Comparison of ENCODE assay signal across 8 cellular contexts in genomic region chr17:28043296-28043695, GRCh38. TPM values are rescaled to one million over a fixed set of nuclear protein-coding genes. Genes with fewer than 3 reads are reported as not detected.
DNase-seq lines count a peak whose midpoint lies in the region; ATAC-seq and TF ChIP-seq lines count a peak whose summit lies in the region.

No MANE protein-coding gene starts in this region.

- no peak for TF ChIP-seq EP300 in upper lobe of left lung (IDR thresholded peaks at IDR 0.05)

- WGBS in upper lobe of left lung, 2 donors = 96 to 99% methylated on average over 3 of the region's 3 CpGs

- H3K4me3 Mint-ChIP-seq in HFFc6 = peak overlapping the region; percentile 92

- H3K36me3 Mint-ChIP-seq in HFFc6 (ENCODE audit: low read depth) = peaks cover 57% of the 10 kb centered on the region

- no peak for TF ChIP-seq CTCF in HFFc6 (IDR thresholded peaks at IDR 0.05)
- no peak for TF ChIP-seq CTCF in astrocyte of the cerebellum (IDR thresholded peaks at IDR 0.05; ENCODE audit: low read depth, low read length, missing control alignments)
- no peak for TF ChIP-seq CTCF in upper lobe of left lung (IDR thresholded peaks at IDR 0.05)
- TF ChIP-seq CTCF in GM10248 (IDR thresholded peaks at IDR 0.05; ENCODE audit: control extremely low read depth, extremely low read depth, low read depth, missing control alignments) = no peak

- peak overlapping the region; percentile 88 for H3K4me2 ChIP-seq in BLaER1

- H3K4me1 Mint-ChIP-seq in HFFc6 (ENCODE audit: low read depth) = peaks cover 90% of the 10 kb centered on the region

- DNase-seq in HFFc6 (no peak), astrocyte of the cerebellum (ENCODE audit: low read depth) (no peak), upper lobe of left lung (no peak), GM10248 (ENCODE audit: extremely low spot score) (no peak), NCI-H1105 (lab: John Stamatoyannopoulos, UW) (no peak)

- in situ Hi-C loops in astrocyte of the cerebellum (cut with HindIII; ENCODE audit: low sequenced_read_pairs) = no loop called here

- no peak overlapping the region; the same call in 1 of the 2 replicates for H3K9ac ChIP-seq in BLaER1

- peaks cover 61% of the 10 kb centered on the region for H3K4me1 ChIP-seq in BLaER1
- H3K4me1 ChIP-seq in muscle layer of duodenum (ENCODE audit: control insufficient read depth in 1 of 2, insufficient read depth in 2 of 2, low read length in 2 of 2) = peaks cover 4 to 28% of the 10 kb centered on the region in 2 donors
- H3K4me1 ChIP-seq in upper lobe of left lung = peaks cover 30 to 47% (median 40%) of the 10 kb centered on the region in 4 donors

- POLR2A ChIA-PET in GM10248 (lab: Yijun Ruan, JAX) = interaction anchor here (0.9 to 1.3 kb wide), 4 partner anchors 12 to 32 kb away, joined by 3 to 6 read pairs (median 3); no protein-coding TSS in a partner anchor

- no peak for TF ChIP-seq POLR2A in upper lobe of left lung (IDR thresholded peaks at IDR 0.05)

- H3K4me3 ChIP-seq in BLaER1 (peak overlapping the region; percentile 82), astrocyte of the cerebellum (ENCODE audit: low read depth, low read length) (peak overlapping the region; percentile 9), muscle layer of duodenum (ENCODE audit: low read depth in 1 of 2, low read length in 2 of 2) (peak overlapping the region; percentile 22 to 71), upper lobe of left lung (peak overlapping the region in 1 of 4 donors; percentile 86)

- peaks cover 6% of the 10 kb centered on the region for H3K27me3 Mint-ChIP-seq in HFFc6 (ENCODE audit: insufficient read depth)

- H3K36me3 ChIP-seq in BLaER1 = no peaks in the 10 kb centered on the region
- H3K36me3 ChIP-seq in muscle layer of duodenum (ENCODE audit: control insufficient read depth in 1 of 2, insufficient read depth in 2 of 2, low read length in 2 of 2) = no peaks in the 10 kb centered on the region
- no peaks in the 10 kb centered on the region for H3K36me3 ChIP-seq in upper lobe of left lung

- CTCF ChIA-PET in GM10248 (lab: Yijun Ruan, JAX) = interaction anchor here (1.4 to 4.8 kb wide), 2 partner anchors 11 to 208 kb away, joined by 3 to 26 read pairs; no protein-coding TSS in a partner anchor

- peak overlapping the region; percentile 36; the same call in 1 of the 2 replicates for H3K27ac Mint-ChIP-seq in HFFc6

- ATAC-seq in upper lobe of left lung (ENCODE audit: low FRiP score in 2 of 2) (no peak), HG03442 (IDR thresholded peaks at IDR 0.05; ENCODE audit: unreplicated experiment) (no peak)

- H3K27ac ChIP-seq in BLaER1 = no peak overlapping the region
- H3K27ac ChIP-seq in muscle layer of duodenum (ENCODE audit: low read length) = no peak overlapping the region
- no peak overlapping the region for H3K27ac ChIP-seq in upper lobe of left lung

- H3K27me3 ChIP-seq in BLaER1 = no peaks in the 10 kb centered on the region
- no peaks in the 10 kb centered on the region for H3K27me3 ChIP-seq in muscle layer of duodenum (ENCODE audit: low read depth, low read length)
- no peaks in the 10 kb centered on the region for H3K27me3 ChIP-seq in upper lobe of left lung

- H3K9me3 Mint-ChIP-seq in HFFc6 = peaks cover 9% of the 10 kb centered on the region; the same call in 1 of the 2 replicates

- peaks cover 32% of the 10 kb centered on the region for H4K20me1 ChIP-seq in BLaER1

- no peaks in the 10 kb centered on the region for H3K9me3 ChIP-seq in BLaER1
- H3K9me3 ChIP-seq in muscle layer of duodenum (ENCODE audit: control insufficient read depth in 1 of 2, low read length in 2 of 2) = no peaks in the 10 kb centered on the region
- no peaks in the 10 kb centered on the region for H3K9me3 ChIP-seq in upper lobe of left lung

RNA-seq across cellular contexts. Expression of gene NLK, which starts 0.8 kb away (rescaled TPM):
- total RNA-seq in HFFc6 (2021; fragmentation: NEBNext Ultra II Directional; extraction: Animal tissue kit (Norgen Biotek cat#: 25700)) = 10 to 100 TPM; 18.5 to 25.3 (median 22.1) TPM
- 10 to 100 TPM; 16.1 to 34.5 (median 19.9) TPM for total RNA-seq in upper lobe of left lung
